ENCODE assay signal across 8 cellular contexts in the genomic region with DNA sequence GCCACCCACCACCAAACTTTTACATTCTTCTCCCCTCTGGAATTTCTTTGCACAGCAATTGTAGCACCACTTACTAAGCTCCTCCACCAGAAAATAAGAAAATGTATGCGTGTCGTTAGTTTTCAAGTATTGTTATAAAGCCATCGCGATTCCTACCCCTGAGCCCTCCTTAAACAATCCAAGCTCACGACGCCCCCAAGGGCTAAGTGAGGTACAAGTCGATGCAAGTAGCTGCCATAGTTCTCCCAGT. TPM values are rescaled to one million over a fixed set of nuclear protein-coding genes. Genes with fewer than 3 reads are reported as not detected.
DNase-seq lines count a peak whose midpoint lies in the region; ATAC-seq and TF ChIP-seq lines count a peak whose summit lies in the region.

No MANE protein-coding gene starts in this region.

- CTCF ChIA-PET in activated CD8-positive, alpha-beta memory T cell treated with anti-CD3 and anti-CD28 coated beads, Interleukin-2, amount 10 ng/mL, durations not matched to agents 7 days and 5 days (lab: Charles Lee), result interaction anchor here (0.7 to 5.1 kb wide), 10 partner anchors 9 to 54 kb away, joined by 3 to 35 read pairs (median 5); a partner anchor contains a TSS

- no peak for ATAC-seq in activated CD8-positive, alpha-beta memory T cell treated with anti-CD3 and anti-CD28 coated beads, Interleukin-2, amount 10 ng/mL, durations not matched to agents 7 days and 5 days
- ATAC-seq in RWPE2 (ENCODE audit: low read depth) (peak; percentile 26; the same call in 2 of the 3 replicates), GM21717 (IDR thresholded peaks at IDR 0.05; ENCODE audit: unreplicated experiment) (no peak), HG03159 (IDR thresholded peaks at IDR 0.05; ENCODE audit: unreplicated experiment) (no peak)

- H3K4me1 ChIP-seq in RWPE2 (ENCODE audit: insufficient read depth, poor library complexity, severe bottlenecking) (peaks cover 12% of the 10 kb centered on the region), neural progenitor cell (peaks cover 41% of the 10 kb centered on the region)

- peak; percentile 55 for DNase-seq in activated CD8-positive, alpha-beta memory T cell treated with anti-CD3 and anti-CD28 coated beads, Interleukin-2, amount 10 ng/mL, durations not matched to agents 7 days and 5 days
- no peak for DNase-seq in activated CD8-positive, alpha-beta memory T cell treated with anti-CD3 and anti-CD28 coated beads, Interleukin-2, amount 50 U/mL, for 48 hours
- DNase-seq in RWPE2 (ENCODE audit: low spot score), result no peak
- DNase-seq in endothelial cell (ENCODE audit: low spot score), result no peak
- peak; percentile 62 for DNase-seq in neural progenitor cell (ENCODE audit: low spot score)
- no peak for DNase-seq in ecto neural progenitor cell (ENCODE audit: low spot score)

- peak overlapping the region; percentile 82 for H3K27ac Mint-ChIP-seq in activated CD8-positive, alpha-beta memory T cell treated with anti-CD3 and anti-CD28 coated beads, Interleukin-2, amount 10 ng/mL, durations not matched to agents 7 days and 5 days
- H3K27ac Mint-ChIP-seq in endothelial cell (ENCODE audit: unreplicated experiment), result peak overlapping the region; percentile 97
- H3K27ac Mint-ChIP-seq in neural progenitor cell, result peak overlapping the region; percentile 4

- H3K9ac ChIP-seq in neural progenitor cell, result peak overlapping the region; percentile 34

- H4K20me1 ChIP-seq in neural progenitor cell (ENCODE audit: low read depth), result peaks cover 52% of the 10 kb centered on the region

- H3K79me2 ChIP-seq in neural progenitor cell (ENCODE audit: low read depth), result peaks cover 57% of the 10 kb centered on the region

- H3F3A ChIP-seq in neural progenitor cell (ENCODE audit: low read depth), result peaks cover 59% of the 10 kb centered on the region

- no peaks in the 10 kb centered on the region for H3K9me3 Mint-ChIP-seq in activated CD8-positive, alpha-beta memory T cell treated with anti-CD3 and anti-CD28 coated beads, Interleukin-2, amount 10 ng/mL, durations not matched to agents 7 days and 5 days (ENCODE audit: low read depth)
- H3K9me3 Mint-ChIP-seq in endothelial cell (ENCODE audit: unreplicated experiment) (no peaks in the 10 kb centered on the region), neural progenitor cell (no peaks in the 10 kb centered on the region)

- H2AFZ ChIP-seq in neural progenitor cell (replicated peaks), result peak overlapping the region; percentile 38

- H3K9me3 ChIP-seq in RWPE2 (ENCODE audit: severe bottlenecking) (no peaks in the 10 kb centered on the region), neural progenitor cell (ENCODE audit: low read depth) (no peaks in the 10 kb centered on the region)

- TF ChIP-seq CTCF in RWPE2 (IDR thresholded peaks at IDR 0.05; ENCODE audit: poor library complexity, severe bottlenecking) (peak; percentile 16), endothelial cell (IDR thresholded peaks at IDR 0.05; ENCODE audit: unreplicated experiment) (no peak), neural progenitor cell (IDR thresholded peaks at IDR 0.05) (peak; percentile 37)

- peaks cover 23% of the 10 kb centered on the region for H3K27me3 Mint-ChIP-seq in activated CD8-positive, alpha-beta memory T cell treated with anti-CD3 and anti-CD28 coated beads, Interleukin-2, amount 10 ng/mL, durations not matched to agents 7 days and 5 days
- H3K27me3 Mint-ChIP-seq in endothelial cell (ENCODE audit: unreplicated experiment) (peaks cover 14% of the 10 kb centered on the region), neural progenitor cell (ENCODE audit: insufficient read depth, low read depth) (peaks cover 21% of the 10 kb centered on the region)

- no peaks in the 10 kb centered on the region for H3K36me3 ChIP-seq in RWPE2 (ENCODE audit: low read depth)
- no peaks in the 10 kb centered on the region for H3K36me3 ChIP-seq in neural progenitor cell

- peak overlapping the region; percentile 77 for H3K4me3 Mint-ChIP-seq in activated CD8-positive, alpha-beta memory T cell treated with anti-CD3 and anti-CD28 coated beads, Interleukin-2, amount 10 ng/mL, durations not matched to agents 7 days and 5 days
- H3K4me3 Mint-ChIP-seq in endothelial cell (ENCODE audit: unreplicated experiment) (peak overlapping the region; percentile 98), neural progenitor cell (peak overlapping the region; percentile 90)

- H3K36me3 Mint-ChIP-seq in activated CD8-positive, alpha-beta memory T cell treated with anti-CD3 and anti-CD28 coated beads, Interleukin-2, amount 10 ng/mL, durations not matched to agents 7 days and 5 days, result peaks cover 17% of the 10 kb centered on the region
- peaks cover 22% of the 10 kb centered on the region for H3K36me3 Mint-ChIP-seq in endothelial cell (ENCODE audit: low read depth, unreplicated experiment)
- H3K36me3 Mint-ChIP-seq in neural progenitor cell, result peaks cover 3% of the 10 kb centered on the region

- H3K27ac ChIP-seq in RWPE2 (ENCODE audit: poor library complexity, severe bottlenecking) (peak overlapping the region; percentile 59), neural progenitor cell (no peak overlapping the region)

- H3K4me3 ChIP-seq in RWPE2 (ENCODE audit: severe bottlenecking) (peak overlapping the region; percentile 87), neural progenitor cell (peak overlapping the region; percentile 70)

- H3K4me1 Mint-ChIP-seq in activated CD8-positive, alpha-beta memory T cell treated with anti-CD3 and anti-CD28 coated beads, Interleukin-2, amount 10 ng/mL, durations not matched to agents 7 days and 5 days, result peaks cover 42% of the 10 kb centered on the region
- H3K4me1 Mint-ChIP-seq in endothelial cell (ENCODE audit: unreplicated experiment) (peaks cover 35% of the 10 kb centered on the region), neural progenitor cell (peaks cover 44% of the 10 kb centered on the region)

- H3K4me2 ChIP-seq in neural progenitor cell, result peak overlapping the region; percentile 98

- H3K27me3 ChIP-seq in RWPE2 (ENCODE audit: insufficient read depth, poor library complexity, severe bottlenecking) (no peaks in the 10 kb centered on the region), neural progenitor cell (no peaks in the 10 kb centered on the region)

RNA-seq across cellular contexts. Expression of a gene that starts 1.3 kb away (rescaled TPM):
- 10 to 100 TPM; 11.4 to 14.4 TPM for total RNA-seq in activated CD8-positive, alpha-beta memory T cell treated with anti-CD3 and anti-CD28 coated beads, Interleukin-2, amount 10 ng/mL, durations not matched to agents 7 days and 5 days
- 25.6 TPM for total RNA-seq in endothelial cell (ENCODE audit: unreplicated experiment)
- 14.9 and 27.4 TPM in 2 replicates for total RNA-seq in neural progenitor cell (ENCODE audit: low replicate concordance)

RNA-seq across cellular contexts. Expression of a gene that starts 14.2 kb away (rescaled TPM):
- 1 to 10 TPM; 5.5 to 5.7 TPM for total RNA-seq in activated CD8-positive, alpha-beta memory T cell treated with anti-CD3 and anti-CD28 coated beads, Interleukin-2, amount 10 ng/mL, durations not matched to agents 7 days and 5 days
- total RNA-seq in endothelial cell (ENCODE audit: unreplicated experiment) (8.0 TPM), neural progenitor cell (ENCODE audit: low replicate concordance) (2.0 and 8.8 TPM in 2 replicates)

RNA-seq across cellular contexts. Expression of a gene that starts 40.8 kb away (rescaled TPM):
- 10 to 100 TPM; 48.3 to 50.4 TPM for total RNA-seq in activated CD8-positive, alpha-beta memory T cell treated with anti-CD3 and anti-CD28 coated beads, Interleukin-2, amount 10 ng/mL, durations not matched to agents 7 days and 5 days
- total RNA-seq in endothelial cell (ENCODE audit: unreplicated experiment), result 19.8 TPM
- 58.9 and 88.8 TPM in 2 replicates for total RNA-seq in neural progenitor cell (ENCODE audit: low replicate concordance)

Comparison
In these comparisons a context has a peak if more than half of its experiments do, and no peak if none do; other contexts are left out.
1. DNase-seq: peak in activated CD8-positive, alpha-beta memory T cell treated with anti-CD3 and anti-CD28 coated beads, Interleukin-2, amount 10 ng/mL, durations not matched to agents 7 days and 5 days (single experiment) and neural progenitor cell (single experiment); none in activated CD8-positive, alpha-beta memory T cell treated with anti-CD3 and anti-CD28 coated beads, Interleukin-2, amount 50 U/mL, for 48 hours (single experiment), RWPE2 (single experiment), endothelial cell (single experiment) and ecto neural progenitor cell (single experiment).
2. H3K27ac Mint-ChIP-seq: peak in every context shown above with its lines; median percentile 97 in endothelial cell; 82 in activated CD8-positive, alpha-beta memory T cell treated with anti-CD3 and anti-CD28 coated beads, Interleukin-2, amount 10 ng/mL, durations not matched to agents 7 days and 5 days; 4 in neural progenitor cell.
3. Peak in every context shown above with its lines, with median percentiles within 50 percentile points of each other: H3K4me3 Mint-ChIP-seq.